9 cellular contexts compared by ENCODE assay signal in the genomic region with DNA sequence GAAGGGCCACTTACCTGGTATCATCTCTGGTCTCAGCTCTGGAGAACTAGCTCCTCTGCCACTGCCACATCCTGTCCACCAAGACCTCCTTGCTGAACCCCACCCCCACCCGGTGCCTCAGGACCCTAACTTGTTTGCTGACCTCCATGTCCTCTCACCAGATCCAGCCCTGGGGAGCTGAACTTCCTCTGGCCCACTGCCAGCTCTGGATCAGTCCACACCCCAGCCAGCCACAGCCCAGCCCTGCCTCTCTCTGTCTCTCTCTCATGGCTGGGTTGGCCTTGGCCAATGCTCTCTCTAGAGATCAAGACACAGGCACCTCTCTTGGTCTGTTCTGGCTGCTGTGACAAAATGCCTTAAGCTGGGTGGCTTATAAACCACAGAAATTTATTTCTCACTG. TPM values are rescaled to one million over a fixed set of nuclear protein-coding genes. Genes with fewer than 3 reads are reported as not detected.
"Had no signal": no experiment of that assay in that cellular context is flagged by ENCODE, and none has a peak within 500 bp of the region (broad histone marks: within the 10 kb centered on the region; RNA-seq: fewer than 3 reads in every experiment).

No MANE protein-coding gene starts in this region.

RNA-seq across cellular contexts. Expression of a gene that starts 14.4 kb away (rescaled TPM):
- total RNA-seq: activated CD4-positive, alpha-beta memory T cell treated with anti-CD3 and anti-CD28 coated beads, Interleukin-2, amount 10 ng/mL, durations not matched to agents 7 days and 5 days; activated CD8-positive, alpha-beta memory T cell treated with anti-CD3 and anti-CD28 coated beads, Interleukin-2, amount 10 ng/mL, durations not matched to agents 7 days and 5 days; activated naive CD8-positive, alpha-beta T cell treated with anti-CD3 and anti-CD28 coated beads for 36 hours; ascending aorta; LHCN-M2; NCI-H460; SJCRH30; T-helper 1 cell treated with Interleukin-12 subunit alpha and Interleukin-12 subunit beta and Interleukin-4 antibody, amounts not matched to agents 30 ng/mL and 1 ng/mL, for 36 hours; T-helper 2 cell treated with Interferon-gamma antibody and Interleukin-4, amounts not matched to agents 100 ng/mL and 5 ng/mL, for 36 hours had no signal
